In genomic region chr2:95403204-95403721, GRCh38 we compare ENCODE assay signal across 8 cellular contexts. TPM values are rescaled to one million over a fixed set of nuclear protein-coding genes. Genes with fewer than 3 reads are reported as not detected.
A peak's percentile ranks its signal among the peaks of the same experiment; 100 is the strongest.
DNase-seq lines count a peak whose midpoint lies in the region; ATAC-seq lines count a peak whose summit lies in the region.
"Not testable (repeated sequence)": the region's sequence is repeated elsewhere in the genome, so short reads cannot be mapped to it uniquely, and the experiment has no call there.

No MANE protein-coding gene starts in this region.

- H3K9ac ChIP-seq in mucosa of rectum (ENCODE audit: low read depth in 1 of 2, low read length in 2 of 2), result peak overlapping the region; percentile 85 to 97

- H3K27ac ChIP-seq in mucosa of rectum (ENCODE audit: low read depth in 2 of 2, low read length in 2 of 2), result peak overlapping the region; percentile 82 to 84

- H3K9me3 Mint-ChIP-seq in activated naive CD4-positive, alpha-beta T cell treated with anti-CD3 and anti-CD28 coated beads, Interleukin-2, amount 50 U/mL, for 72 hours, result not testable (repeated sequence)

- H3K36me3 ChIP-seq in mucosa of rectum (ENCODE audit: control insufficient read depth in 2 of 2, insufficient read depth in 2 of 2, low read length in 2 of 2), result not testable (repeated sequence)

- H3K9me3 ChIP-seq in mucosa of rectum (ENCODE audit: control insufficient read depth in 2 of 2, low read length in 2 of 2), result not testable (repeated sequence)

- H3K4me1 ChIP-seq in mucosa of rectum (ENCODE audit: control insufficient read depth in 2 of 2, insufficient read depth in 2 of 2, low read length in 2 of 2), result peaks cover 15 to 17% of the 10 kb centered on the region in 2 donors

- peaks cover 0 to 17% of the 10 kb centered on the region in 2 donors for H3K36me3 Mint-ChIP-seq in activated naive CD4-positive, alpha-beta T cell treated with anti-CD3 and anti-CD28 coated beads, Interleukin-2, amount 50 U/mL, for 72 hours

- H3K4me3 ChIP-seq in mucosa of rectum (ENCODE audit: low read length in 2 of 2), result peak overlapping the region; percentile 92 to 93

- H3K27ac Mint-ChIP-seq in activated naive CD4-positive, alpha-beta T cell treated with anti-CD3 and anti-CD28 coated beads, Interleukin-2, amount 50 U/mL, for 72 hours, result peak overlapping the region; percentile 96

- ATAC-seq in GM21723 (IDR thresholded peaks at IDR 0.05; ENCODE audit: unreplicated experiment), result peak; percentile 38
- ATAC-seq in activated naive CD4-positive, alpha-beta T cell treated with anti-CD3 and anti-CD28 coated beads, Interleukin-2, amount 50 U/mL, for 72 hours, result peak; percentile 36
- ATAC-seq in stimulated activated naive CD8-positive, alpha-beta T cell treated with anti-CD3 and anti-CD28 coated beads, Interleukin-15, Interleukin-2, amounts not matched to agents 100 U/mL and 50 U/mL, for 24 hours, result peak; percentile 47

- DNase-seq in DMS 273 (lab: John Stamatoyannopoulos, UW; ENCODE audit: unreplicated experiment) (peak; percentile 59), KG1 (lab: John Stamatoyannopoulos, UW) (peak; percentile 12), SIG-M5 treated with dmso at 0.1 percent for 504 hours (lab: John Stamatoyannopoulos, UW; ENCODE audit: unreplicated experiment) (peak; percentile 50), fibroblast of peridontal ligament (ENCODE audit: extremely low read depth) (peak; percentile 47)
- peak in 1 of 2 donors; percentile 22 for DNase-seq in activated naive CD4-positive, alpha-beta T cell treated with anti-CD3 and anti-CD28 coated beads, Interleukin-2, amount 50 U/mL, for 72 hours (ENCODE audit: low spot score in 2 of 2)
- peak; percentile 37 for DNase-seq in stimulated activated naive CD8-positive, alpha-beta T cell treated with anti-CD3 and anti-CD28 coated beads, Interleukin-15, Interleukin-2, amounts not matched to agents 100 U/mL and 50 U/mL, for 24 hours

- H3K27me3 ChIP-seq in mucosa of rectum (ENCODE audit: control insufficient read depth in 2 of 2, insufficient read depth in 2 of 2, low read length in 2 of 2), result not testable (repeated sequence)

RNA-seq across cellular contexts. Expression of gene FAHD2A, which starts 0.8 kb away (rescaled TPM):
- 10 to 100 TPM; 31.0 to 39.8 TPM for total RNA-seq in activated naive CD4-positive, alpha-beta T cell treated with anti-CD3 and anti-CD28 coated beads, Interleukin-2, amount 50 U/mL, for 72 hours
